ENCODE assay signal across 8 cellular contexts in the genomic region with DNA sequence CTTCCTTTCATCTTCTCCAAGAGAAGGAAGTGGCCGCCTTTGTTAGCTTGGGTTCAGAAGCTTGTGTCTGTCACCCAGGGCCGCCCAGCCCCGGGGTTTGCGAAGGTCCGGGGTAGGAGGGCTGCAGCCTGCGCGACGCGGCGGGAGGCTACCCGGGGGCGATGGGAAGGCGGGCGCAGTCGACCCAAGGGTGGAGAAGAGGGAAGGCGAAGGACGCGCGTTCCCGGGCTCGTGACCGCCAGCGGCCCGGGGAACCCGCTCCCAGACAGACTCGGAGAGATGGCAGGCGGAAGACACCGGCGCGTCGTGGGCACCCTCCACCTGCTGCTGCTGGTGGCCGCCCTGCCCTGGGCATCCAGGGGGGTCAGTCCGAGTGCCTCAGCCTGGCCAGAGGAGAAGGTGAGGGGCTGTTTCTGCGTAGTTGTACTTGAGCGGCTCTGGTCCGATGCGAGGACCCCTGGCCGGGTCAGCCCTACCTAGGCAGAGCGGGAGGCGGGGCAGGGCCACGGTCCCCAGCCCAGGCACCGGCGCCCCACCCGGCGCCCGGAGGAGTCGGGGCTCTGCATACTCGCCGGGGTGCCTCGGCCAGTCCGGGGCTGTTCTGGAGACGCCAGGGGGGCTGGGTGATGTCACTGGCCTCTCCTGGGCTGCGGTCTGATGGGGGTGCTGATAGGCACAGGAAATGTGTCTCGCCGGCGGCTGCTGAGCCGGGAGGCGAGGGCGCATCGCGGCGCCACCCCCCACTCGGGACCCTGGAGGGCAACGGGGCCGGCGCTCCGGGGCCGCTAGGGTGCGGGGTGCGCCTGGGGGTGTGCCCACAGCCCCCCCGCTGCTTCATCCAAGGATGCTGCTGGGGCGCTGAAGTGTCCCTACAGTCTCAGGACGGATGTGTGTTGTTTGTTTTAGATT. TPM values are rescaled to one million over a fixed set of nuclear protein-coding genes. Genes with fewer than 3 reads are reported as not detected.
DNase-seq lines count a peak whose midpoint lies in the region; ATAC-seq lines count a peak whose summit lies in the region.

A gene (plus strand): TSS at position 178 of the 909 bp plus-strand sequence. CDS start 102 bp downstream, at position 280.

- peak within 1 kb of the TSS; percentile 84; the same call in 1 of the 2 replicates for H2AFZ ChIP-seq in Karpas-422 (ENCODE audit: low read length)

- H3K9me3 ChIP-seq in Karpas-422 (ENCODE audit: low read length): no peaks in the 10 kb centered on the region

- no peaks in the 10 kb centered on the region for H4K20me1 ChIP-seq in Karpas-422 (ENCODE audit: insufficient read depth, low read depth, low read length)

- H3K9me3 Mint-ChIP-seq in memory B cell: no peaks in the 10 kb centered on the region

- H3K4me1 Mint-ChIP-seq in memory B cell: peaks cover 14% of the 10 kb centered on the region

- DNase-seq in Karpas-422: peak; percentile 46
- DNase-seq in activated CD4-positive, alpha-beta T cell treated with anti-CD3 and anti-CD28 coated beads, Interleukin-2, amount 50 U/mL, for 4 hours: peak; percentile 43 to 53
- peak; percentile 14 for DNase-seq in effector CD8-positive, alpha-beta T cell (lab: John Stamatoyannopoulos, UW)
- peak; percentile 45 to 70 for DNase-seq in memory B cell (ENCODE audit: low spot score in 2 of 2)
- DNase-seq in stimulated activated CD8-positive, alpha-beta memory T cell treated with anti-CD3 and anti-CD28 coated beads, Interleukin-7, amount 100 ng/mL, for 48 hours (ENCODE audit: extremely low read depth in 1 of 2, low read depth in 1 of 2): peak; percentile 48 to 49
- DNase-seq in NCI-H2029 treated with DMSO at 0.1 percent for 48 hours (lab: John Stamatoyannopoulos, UW): no peak

- H3K36me3 ChIP-seq in Karpas-422 (ENCODE audit: insufficient read depth, low read length): no peaks in the 10 kb centered on the region

- H3K36me3 Mint-ChIP-seq in memory B cell: no peaks in the 10 kb centered on the region

- H3K4me3 Mint-ChIP-seq in memory B cell: peak within 1 kb of the TSS; percentile 91

- H3K79me2 ChIP-seq in Karpas-422 (ENCODE audit: low read length): no peaks in the 10 kb centered on the region

- H3K4me3 ChIP-seq in Karpas-422 (ENCODE audit: low read length): peak within 1 kb of the TSS; percentile 67

- peak within 1 kb of the TSS; percentile 58 for H3K9ac ChIP-seq in Karpas-422 (ENCODE audit: low read length)

- H3K4me1 ChIP-seq in Karpas-422 (ENCODE audit: low read length): peaks cover 13% of the 10 kb centered on the region

- H3K27me3 Mint-ChIP-seq in memory B cell: peaks cover 2% of the 10 kb centered on the region

- ATAC-seq in GM18502 (IDR thresholded peaks at IDR 0.05; ENCODE audit: poor library complexity, unreplicated experiment) (peak; percentile 71), memory B cell (ENCODE audit: low read depth) (peak; percentile 71), GM18517 (IDR thresholded peaks at IDR 0.05; ENCODE audit: unreplicated experiment) (no peak)

- peak within 1 kb of the TSS; percentile 58 for H3K27ac Mint-ChIP-seq in memory B cell

- H3K27ac ChIP-seq in Karpas-422 (ENCODE audit: low read length): no peak within 1 kb of the TSS

- H3K27me3 ChIP-seq in Karpas-422 (ENCODE audit: low read length): no peaks in the 10 kb centered on the region

- no peaks in the 10 kb centered on the region for H3K9me2 ChIP-seq in Karpas-422 (replicated peaks; ENCODE audit: insufficient read depth, low read length)

- H3K4me2 ChIP-seq in Karpas-422 (ENCODE audit: low read depth, low read length, poor library complexity, severe bottlenecking): peak within 1 kb of the TSS; percentile 78

RNA-seq across cellular contexts. Expression of the gene that starts here (rescaled TPM):
- total RNA-seq in Karpas-422 (2014; rRNA removed; shearing (Covaris generic); ENCODE audit: low replicate concordance): 4.8 and 8.8 TPM in 2 replicates
